ENCODE assay signal across 8 cellular contexts in the genomic region with DNA sequence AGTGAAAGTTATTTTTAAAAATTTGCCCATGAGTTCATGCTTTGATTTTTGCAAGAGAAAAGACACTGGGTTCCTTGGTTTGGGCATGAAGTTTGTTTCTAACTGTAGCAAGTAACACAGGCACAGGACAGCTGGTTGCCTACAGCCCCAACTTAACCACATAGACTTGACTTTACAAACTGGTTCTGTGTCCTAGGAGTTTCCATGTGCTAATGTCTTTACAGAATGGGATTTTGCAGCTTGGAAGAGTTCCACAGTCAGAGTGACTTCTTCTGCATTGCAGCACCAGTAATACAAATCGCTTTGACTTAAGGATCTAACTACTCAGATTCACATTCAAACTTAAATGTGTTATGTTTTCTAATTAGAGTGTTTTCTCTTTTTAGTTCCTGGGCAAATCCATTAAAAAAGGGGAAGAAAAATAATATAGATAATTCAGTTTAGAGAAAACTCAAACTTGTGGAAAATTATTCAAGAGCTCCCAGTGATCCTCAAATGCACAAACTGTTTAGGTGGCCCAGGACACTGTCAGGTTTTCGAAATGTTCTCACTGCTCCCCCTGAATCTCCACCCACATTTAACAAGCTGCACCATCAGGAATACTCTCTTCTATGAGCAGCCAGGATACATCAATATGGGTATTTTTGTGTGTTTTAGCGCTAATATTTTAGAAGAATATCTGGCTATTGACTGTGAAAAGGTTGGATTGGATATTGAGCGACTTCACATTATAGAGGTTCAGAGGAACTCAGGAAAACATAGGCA. TPM values are rescaled to one million over a fixed set of nuclear protein-coding genes. Genes with fewer than 3 reads are reported as not detected.
DNase-seq lines count a peak whose midpoint lies in the region; ATAC-seq and TF ChIP-seq lines count a peak whose summit lies in the region.

No MANE protein-coding gene starts in this region.

- H3K36me3 ChIP-seq in DND-41 (ENCODE audit: insufficient read depth, low read length): no peaks in the 10 kb centered on the region; the same call in 1 of the 2 replicates
- H3K36me3 ChIP-seq in Loucy (ENCODE audit: insufficient read depth, low read length): no peaks in the 10 kb centered on the region
- no peaks in the 10 kb centered on the region for H3K36me3 ChIP-seq in naive thymus-derived CD4-positive, alpha-beta T cell (ENCODE audit: control insufficient read depth in 2 of 3, insufficient read depth in 3 of 3, low read length in 3 of 3)

- CTCF ChIA-PET in naive thymus-derived CD4-positive, alpha-beta T cell (lab: Charles Lee): interaction anchor here (1.1 to 6.9 kb wide), 4 partner anchors 26 to 58 kb away, joined by 4 to 56 read pairs (median 10); a partner anchor contains a TSS

- DNase-seq in DND-41 (peak; percentile 37), NCI-H1694 treated with DMSO at 0.1 percent for 48 hours (lab: John Stamatoyannopoulos, UW) (no peak), KBM-7 (no peak), NCI-H2171 (lab: John Stamatoyannopoulos, UW) (no peak)
- no peak for DNase-seq in activated naive CD4-positive, alpha-beta T cell treated with anti-CD3 and anti-CD28 coated beads, Interleukin-2, amount 50 U/mL, for 72 hours (ENCODE audit: low spot score in 2 of 2)
- DNase-seq in naive thymus-derived CD4-positive, alpha-beta T cell: peak in 1 of 9 donors; percentile 11
- DNase-seq in activated CD8-positive, alpha-beta memory T cell treated with anti-CD3 and anti-CD28 coated beads, Interleukin-2, amount 50 U/mL, for 4 hours: no peak

- no peaks in the 10 kb centered on the region for H3K9me3 ChIP-seq in DND-41 (ENCODE audit: insufficient read depth, low read length, severe bottlenecking)
- no peaks in the 10 kb centered on the region for H3K9me3 ChIP-seq in Loucy (ENCODE audit: insufficient read depth, low read depth, low read length)
- no peaks in the 10 kb centered on the region for H3K9me3 ChIP-seq in naive thymus-derived CD4-positive, alpha-beta T cell (ENCODE audit: control insufficient read depth in 2 of 3, low read length in 3 of 3)

- intact Hi-C loops in naive thymus-derived CD4-positive, alpha-beta T cell (cut with micrococcal nuclease): loop anchor here (1.0 to 10.0 kb wide), 4 partner anchors 53 to 1273 kb away; a partner anchor contains a TSS

- H4K20me1 ChIP-seq in DND-41 (ENCODE audit: insufficient read depth, low read length) (no peaks in the 10 kb centered on the region; the same call in 1 of the 2 replicates), Loucy (ENCODE audit: insufficient read depth, low read length, poor library complexity, severe bottlenecking) (no peaks in the 10 kb centered on the region)

- H3K27me3 Mint-ChIP-seq in naive thymus-derived CD4-positive, alpha-beta T cell: peaks cover 0 to 17% (median 0%) of the 10 kb centered on the region in 5 donors

- peaks cover 29% of the 10 kb centered on the region for H3F3A ChIP-seq in Loucy (ENCODE audit: low read depth)

- POLR2A ChIA-PET in naive thymus-derived CD4-positive, alpha-beta T cell (lab: Charles Lee): interaction anchor here (0.6 to 18.7 kb wide), 32 partner anchors 10 to 1847 kb away, joined by 3 to 1351 read pairs (median 8); a partner anchor contains a TSS

- H3K79me2 ChIP-seq in DND-41 (ENCODE audit: insufficient read depth, low read length) (peaks cover 9% of the 10 kb centered on the region), Loucy (ENCODE audit: insufficient read depth, low read length) (no peaks in the 10 kb centered on the region)

- peak overlapping the region; percentile 46 for H3K4me2 ChIP-seq in DND-41 (ENCODE audit: insufficient read depth, low read length)
- peak overlapping the region; percentile 81 for H3K4me2 ChIP-seq in Loucy (ENCODE audit: low read depth, low read length, poor library complexity, severe bottlenecking)

- H3K4me1 Mint-ChIP-seq in naive thymus-derived CD4-positive, alpha-beta T cell: peaks cover 28 to 83% (median 60%) of the 10 kb centered on the region in 7 donors

- peak overlapping the region; percentile 85 to 99 (median 97) for H3K4me3 Mint-ChIP-seq in naive thymus-derived CD4-positive, alpha-beta T cell

- peaks cover 0 to 4% of the 10 kb centered on the region in 2 donors for H3K9me3 Mint-ChIP-seq in activated naive CD4-positive, alpha-beta T cell treated with anti-CD3 and anti-CD28 coated beads, Interleukin-2, amount 50 U/mL, for 72 hours
- peaks cover 0 to 8% (median 0%) of the 10 kb centered on the region in 11 donors for H3K9me3 Mint-ChIP-seq in naive thymus-derived CD4-positive, alpha-beta T cell

- H3K9ac ChIP-seq in DND-41 (ENCODE audit: low read depth, low read length): peak overlapping the region; percentile 85
- peak overlapping the region; percentile 96 for H3K9ac ChIP-seq in Loucy (ENCODE audit: low read depth, low read length, poor library complexity, severe bottlenecking)

- peak overlapping the region; percentile 99 for H3K27ac ChIP-seq in DND-41 (ENCODE audit: low read length)
- no peak overlapping the region for H3K27ac ChIP-seq in naive thymus-derived CD4-positive, alpha-beta T cell (ENCODE audit: low read depth, low read length)

- H3K9me2 ChIP-seq in Loucy (replicated peaks; ENCODE audit: low read depth, low read length): no peaks in the 10 kb centered on the region

- H3K27ac Mint-ChIP-seq in activated naive CD4-positive, alpha-beta T cell treated with anti-CD3 and anti-CD28 coated beads, Interleukin-2, amount 50 U/mL, for 72 hours: peak overlapping the region; percentile 100
- peak overlapping the region in 6 of 9 donors; percentile 65 to 98 (median 96) for H3K27ac Mint-ChIP-seq in naive thymus-derived CD4-positive, alpha-beta T cell

- H3K4me1 ChIP-seq in DND-41 (ENCODE audit: insufficient read depth, low read length): peaks cover 48% of the 10 kb centered on the region
- H3K4me1 ChIP-seq in Loucy (ENCODE audit: insufficient read depth, low read length, poor library complexity, severe bottlenecking): peaks cover 47% of the 10 kb centered on the region
- peaks cover 8 to 35% of the 10 kb centered on the region in 2 donors for H3K4me1 ChIP-seq in naive thymus-derived CD4-positive, alpha-beta T cell (ENCODE audit: control insufficient read depth in 2 of 2, insufficient read depth in 2 of 2, low read length in 2 of 2)

- H3K4me3 ChIP-seq in DND-41 (ENCODE audit: low read depth in 1 of 2, low read length in 2 of 2): peak overlapping the region in 1 of 2 experiments; percentile 29; a peak in 1 of 4 replicates
- H3K4me3 ChIP-seq in Loucy (ENCODE audit: low read length, poor library complexity, severe bottlenecking): peak overlapping the region; percentile 75
- H3K4me3 ChIP-seq in naive thymus-derived CD4-positive, alpha-beta T cell (ENCODE audit: low read length): peak overlapping the region; percentile 74

- ATAC-seq in DND-41 (ENCODE audit: insufficient read depth, low read depth): no peak
- no peak for ATAC-seq in activated naive CD4-positive, alpha-beta T cell treated with anti-CD3 and anti-CD28 coated beads, Interleukin-2, amount 50 U/mL, for 72 hours
- no peak for ATAC-seq in naive thymus-derived CD4-positive, alpha-beta T cell

- H3K36me3 Mint-ChIP-seq in activated naive CD4-positive, alpha-beta T cell treated with anti-CD3 and anti-CD28 coated beads, Interleukin-2, amount 50 U/mL, for 72 hours: peaks cover 18 to 31% of the 10 kb centered on the region in 2 donors
- peaks cover 0 to 2% (median 0%) of the 10 kb centered on the region in 5 donors for H3K36me3 Mint-ChIP-seq in naive thymus-derived CD4-positive, alpha-beta T cell

- in situ Hi-C loops in KBM-7 (cut with MboI; ENCODE audit: low pct_unique_long_range_greater_than_20kb, low sequenced_read_pairs): no loop called here

- H3K27me3 ChIP-seq in DND-41 (ENCODE audit: insufficient read depth, low read length, poor library complexity): no peaks in the 10 kb centered on the region
- H3K27me3 ChIP-seq in Loucy (ENCODE audit: insufficient read depth, low read length, poor library complexity, severe bottlenecking): no peaks in the 10 kb centered on the region
- H3K27me3 ChIP-seq in naive thymus-derived CD4-positive, alpha-beta T cell (ENCODE audit: control insufficient read depth in 2 of 2, insufficient read depth in 2 of 2, low read length in 2 of 2): no peaks in the 10 kb centered on the region

- H2AFZ ChIP-seq in DND-41 (ENCODE audit: low read depth, low read length) (0 out of 2 replicates have a peak overlapping the region, but pooled peaks have one; percentile 21), Loucy (ENCODE audit: low read length) (peak overlapping the region; percentile 81; the same call in 1 of the 2 replicates)

- TF ChIP-seq CTCF in DND-41 (IDR thresholded peaks at IDR 0.05; ENCODE audit: borderline replicate concordance, extremely low read depth, low read length, poor library complexity, severe bottlenecking) (no peak), Loucy (conservative IDR thresholded peaks at IDR 0.05; ENCODE audit: low read length) (no peak)

RNA-seq across cellular contexts. Expression of a gene that starts 44.1 kb away (rescaled TPM):
- total RNA-seq in activated naive CD4-positive, alpha-beta T cell treated with anti-CD3 and anti-CD28 coated beads, Interleukin-2, amount 50 U/mL, for 72 hours: not detected
- total RNA-seq in naive thymus-derived CD4-positive, alpha-beta T cell: not detected
- polyA plus RNA-seq in naive thymus-derived CD4-positive, alpha-beta T cell: not detected
